In genomic region chr17:81396722-81397313, GRCh38 we compare ENCODE assay signal across 7 cellular contexts. TPM values are rescaled to one million over a fixed set of nuclear protein-coding genes. Genes with fewer than 3 reads are reported as not detected.
DNase-seq lines count a peak whose midpoint lies in the region; ATAC-seq and TF ChIP-seq lines count a peak whose summit lies in the region.

No MANE protein-coding gene starts in this region.

- H3K27me3 ChIP-seq in GM06990 (replicated peaks; ENCODE audit: control insufficient read depth, insufficient read depth, low read length) (no peaks in the 10 kb centered on the region; the same call in 1 of the 2 replicates), heart left ventricle (peaks cover 0 to 18% (median 0%) of the 10 kb centered on the region in 9 donors), psoas muscle (ENCODE audit: insufficient read depth in 3 of 3, low read length in 2 of 3) (no peaks in the 10 kb centered on the region)

- no peak overlapping the region for H3K27ac Mint-ChIP-seq in activated naive CD4-positive, alpha-beta T cell treated with anti-CD3 and anti-CD28 coated beads for 36 hours

- H3K36me3 Mint-ChIP-seq in activated naive CD4-positive, alpha-beta T cell treated with anti-CD3 and anti-CD28 coated beads for 36 hours (ENCODE audit: low read depth) = no peaks in the 10 kb centered on the region

- H3K4me1 ChIP-seq in heart left ventricle = peaks cover 9 to 78% (median 34%) of the 10 kb centered on the region in 12 donors
- H3K4me1 ChIP-seq in psoas muscle = peaks cover 29% of the 10 kb centered on the region

- peaks cover 32% of the 10 kb centered on the region for H3K4me1 Mint-ChIP-seq in activated naive CD4-positive, alpha-beta T cell treated with anti-CD3 and anti-CD28 coated beads for 36 hours (ENCODE audit: low read depth)

- peak in 1 of 4 donors; percentile 5 for ATAC-seq in heart left ventricle
- no peak for ATAC-seq in psoas muscle
- ATAC-seq in HG03354 (IDR thresholded peaks at IDR 0.05; ENCODE audit: poor library complexity, severe bottlenecking, unreplicated experiment) = no peak
- ATAC-seq in HG02759 (IDR thresholded peaks at IDR 0.05; ENCODE audit: unreplicated experiment) = no peak

- TF ChIP-seq CTCF in GM06990 (IDR thresholded peaks at IDR 0.05; ENCODE audit: insufficient read depth, low read length, poor library complexity, severe bottlenecking) (no peak), heart left ventricle (IDR thresholded peaks at IDR 0.05) (no peak), psoas muscle (IDR thresholded peaks at IDR 0.05) (no peak)

- peaks cover 60% of the 10 kb centered on the region for H3K27me3 Mint-ChIP-seq in activated naive CD4-positive, alpha-beta T cell treated with anti-CD3 and anti-CD28 coated beads for 36 hours (ENCODE audit: low read depth)

- peak; percentile 57 for DNase-seq in GM06990 (ENCODE audit: extremely low read depth, insufficient read length)
- peak; percentile 62 for DNase-seq in NCI-H2171 treated with DMSO at 0.1 percent for 48 hours (lab: John Stamatoyannopoulos, UW)
- DNase-seq in activated naive CD4-positive, alpha-beta T cell treated with anti-CD3 and anti-CD28 coated beads for 36 hours = peak; percentile 40
- peak in 3 of 5 donors; percentile 68 to 85 (median 74) for DNase-seq in heart left ventricle
- peak; percentile 63 to 76 for DNase-seq in psoas muscle

- no peak for TF ChIP-seq POLR2A in heart left ventricle (IDR thresholded peaks at IDR 0.05)

- peak overlapping the region; percentile 91 to 98 (median 97) for H3K27ac ChIP-seq in heart left ventricle
- peak overlapping the region; percentile 99 for H3K27ac ChIP-seq in psoas muscle

- H3K36me3 ChIP-seq in GM06990 (ENCODE audit: control insufficient read depth, insufficient read depth, low read length) (no peaks in the 10 kb centered on the region), heart left ventricle (no peaks in the 10 kb centered on the region), psoas muscle (ENCODE audit: insufficient read depth in 1 of 2, low read depth in 1 of 2) (no peaks in the 10 kb centered on the region)

- H3K4me3 ChIP-seq in GM06990 (replicated peaks; ENCODE audit: low read depth, low read length) (peak overlapping the region; percentile 35), heart left ventricle (peak overlapping the region; percentile 57 to 95 (median 80)), psoas muscle (peak overlapping the region; percentile 76)

- CTCF ChIA-PET in activated naive CD4-positive, alpha-beta T cell treated with anti-CD3 and anti-CD28 coated beads for 36 hours (lab: Charles Lee) = interaction anchor here (0.6 to 1.1 kb wide), 2 partner anchors 88 to 690 kb away, joined by 4 read pairs; no protein-coding TSS in a partner anchor

- H3K9me3 ChIP-seq in heart left ventricle (no peaks in the 10 kb centered on the region), psoas muscle (no peaks in the 10 kb centered on the region)

- intact Hi-C loops in activated naive CD4-positive, alpha-beta T cell treated with anti-CD3 and anti-CD28 coated beads for 36 hours (cut with micrococcal nuclease) = loop anchor here (5.0 to 10.0 kb wide), 2 partner anchors 85 to 142 kb away; no protein-coding TSS in a partner anchor
- intact Hi-C loops in heart left ventricle (cut with DNase I) (loop anchor here in 5 of 10 donors (2.0 to 10.0 kb wide), 6 partner anchors 85 to 118 kb away; partner anchors contain the start of genes ACTG1 (in 2 of the 5) and SLC38A10 (in 2 of the 5)), psoas muscle (cut with DNase I) (loop anchor here (1.0 to 5.0 kb wide), 2 partner anchors 55 to 95 kb away; no protein-coding TSS in a partner anchor)

- peak overlapping the region; percentile 41 for H3K4me3 Mint-ChIP-seq in activated naive CD4-positive, alpha-beta T cell treated with anti-CD3 and anti-CD28 coated beads for 36 hours

- no peaks in the 10 kb centered on the region for H3K9me3 Mint-ChIP-seq in activated naive CD4-positive, alpha-beta T cell treated with anti-CD3 and anti-CD28 coated beads for 36 hours

- WGBS in heart left ventricle, 4 donors = 0 to 1% (median 1%) methylated on average over 44 to 61 of the region's 61 CpGs
- 0 to 1% (median 0%) methylated on average over 48 to 61 of the region's 61 CpGs for WGBS in psoas muscle, 3 donors

RNA-seq across cellular contexts. Expression of gene BAHCC1, which starts 1.6 kb away (rescaled TPM):
- under 1 TPM in 1 of 2 experiments, not detected in 1; 0.02 TPM for total RNA-seq in activated naive CD4-positive, alpha-beta T cell treated with anti-CD3 and anti-CD28 coated beads for 36 hours
- total RNA-seq in heart left ventricle (10 to 100 TPM in 3 of 9 donors, 1 to 10 TPM in 6; 6.0 to 19.6 (median 9.3) TPM), psoas muscle (10 to 100 TPM in 1 of 4 donors, 1 to 10 TPM in 3; 6.0 to 10.7 (median 7.7) TPM)
- polyA plus RNA-seq in heart left ventricle (1 to 10 TPM; 7.6 to 8.5 TPM), psoas muscle (1 to 10 TPM; 2.8 to 6.6 (median 4.1) TPM)

Comparison
In these comparisons a context has a peak if more than half of its experiments do, and no peak if none do; other contexts are left out.
1. RNA of gene BAHCC1, which starts 1.6 kb away (total RNA-seq): 6.0 to 19.6 TPM in heart left ventricle and 6.0 to 10.7 TPM in psoas muscle; 0.02 TPM in activated naive CD4-positive, alpha-beta T cell treated with anti-CD3 and anti-CD28 coated beads for 36 hours; every median in the first group is over 4 times any median in the second.
2. Peak in every context shown above with its lines, with median percentiles within 50 percentile points of each other: DNase-seq and H3K4me3 ChIP-seq.